In genomic region chr14:61511558-61511924, GRCh38 we compare ENCODE assay signal across 11 cellular contexts.
DNase-seq lines count a peak whose midpoint lies in the region; ATAC-seq lines count a peak whose summit lies in the region.
"Had no signal": no experiment of that assay in that cellular context is flagged by ENCODE, and none has a peak within 500 bp of the region (broad histone marks: within the 10 kb centered on the region; RNA-seq: fewer than 3 reads in every experiment).

No MANE protein-coding gene starts in this region.

- H3K36me3 ChIP-seq in effector memory CD4-positive, alpha-beta T cell (ENCODE audit: control insufficient read depth, insufficient read depth, low read length): peaks cover 28% of the 10 kb centered on the region
- H3K36me3 ChIP-seq: thoracic aorta had no signal

- no peak overlapping the region for H3K4me3 ChIP-seq in effector memory CD4-positive, alpha-beta T cell (ENCODE audit: insufficient read depth, low read depth, low read length, poor library complexity, severe bottlenecking)
- H3K4me3 ChIP-seq in skin epidermis: no peak overlapping the region
- H3K4me3 ChIP-seq: thoracic aorta had no signal

- no peaks in the 10 kb centered on the region for H3K27me3 ChIP-seq in effector memory CD4-positive, alpha-beta T cell (replicated peaks; ENCODE audit: control insufficient read depth, insufficient read depth, low read length, poor library complexity, severe bottlenecking)

- no peaks in the 10 kb centered on the region for H3K9me3 ChIP-seq in effector memory CD4-positive, alpha-beta T cell (ENCODE audit: control insufficient read depth, low read length)
- H3K9me3 ChIP-seq: thoracic aorta had no signal

- peak; percentile 53 for DNase-seq in CD1c-positive myeloid dendritic cell (ENCODE audit: extremely low spot score)
- DNase-seq in activated CD4-positive, alpha-beta T cell treated with anti-CD3 and anti-CD28 coated beads, Interleukin-2, amount 50 U/mL, for 48 hours: peak; percentile 68 to 76
- DNase-seq in effector memory CD4-positive, alpha-beta T cell: peak in 1 of 3 donors; percentile 9
- no peak for DNase-seq in NCI-H69 (lab: John Stamatoyannopoulos, UW)
- DNase-seq: amygdala, NCI-H226 had no signal

- peaks cover 42% of the 10 kb centered on the region for H3K4me1 ChIP-seq in effector memory CD4-positive, alpha-beta T cell (ENCODE audit: control insufficient read depth, insufficient read depth, low read length, poor library complexity, severe bottlenecking)

- no peak for ATAC-seq in HG02678 (IDR thresholded peaks at IDR 0.05; ENCODE audit: unreplicated experiment)
- ATAC-seq in GM21619 (IDR thresholded peaks at IDR 0.05; ENCODE audit: unreplicated experiment): no peak
- no peak for ATAC-seq in HG02884 (IDR thresholded peaks at IDR 0.05; ENCODE audit: unreplicated experiment)

- H3K27ac ChIP-seq in effector memory CD4-positive, alpha-beta T cell (ENCODE audit: insufficient read depth, low read length, poor library complexity, severe bottlenecking): peak overlapping the region; percentile 24
- H3K27ac ChIP-seq in skin epidermis: peak overlapping the region in 20 of 21 experiments; percentile 21 to 84 (median 58)
- H3K27ac ChIP-seq: thoracic aorta had no signal
